In the genomic region with DNA sequence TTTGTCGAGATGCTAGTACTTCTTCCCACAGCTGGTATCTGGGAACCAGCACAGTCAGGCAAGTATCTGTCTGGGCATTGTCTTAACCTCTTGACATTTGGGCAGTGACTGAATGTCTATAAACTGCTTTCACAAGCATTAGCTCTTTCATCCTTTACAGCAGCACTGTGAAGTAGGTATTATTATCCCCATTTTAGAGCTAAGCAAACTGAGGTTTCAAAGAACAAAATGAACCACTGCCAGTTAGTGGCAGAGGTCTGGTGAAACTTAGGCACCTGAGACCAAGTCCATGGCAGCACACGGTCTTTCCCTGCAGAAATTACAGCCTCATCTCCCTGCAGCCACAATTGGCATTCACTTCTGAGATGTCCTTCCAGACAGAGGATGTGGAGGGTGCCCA, we compare ENCODE assay signal across 2 cellular contexts.
TF ChIP-seq lines count a peak whose summit lies in the region.

No MANE protein-coding gene starts in this region.

TF ChIP-seq in HCT116, 20 proteins besides CTCF, POLR2A, EP300 and RAD21:
- TF ChIP-seq ZBTB33 (IDR thresholded peaks at IDR 0.05; ENCODE audit: extremely low read depth, insufficient replicate concordance, low read length) (no peak), EGR1 (IDR thresholded peaks at IDR 0.05; ENCODE audit: low read depth) (no peak), ZNF274 (IDR thresholded peaks at IDR 0.05; ENCODE audit: low read depth, low read length) (no peak), SP1 (IDR thresholded peaks at IDR 0.05; ENCODE audit: low read depth) (no peak), JUND (IDR thresholded peaks at IDR 0.05) (no peak), EZH2phosphoT487 (IDR thresholded peaks at IDR 0.05; ENCODE audit: borderline replicate concordance) (no peak), SIN3A (IDR thresholded peaks at IDR 0.05; ENCODE audit: low read depth) (no peak), ELF1 (IDR thresholded peaks at IDR 0.05; ENCODE audit: borderline replicate concordance, low read depth) (no peak), YY1 (IDR thresholded peaks at IDR 0.05; ENCODE audit: extremely low read depth, insufficient replicate concordance, low read depth, low read length) (no peak), TCF7L2 (IDR thresholded peaks at IDR 0.05; ENCODE audit: borderline replicate concordance, extremely low read depth, insufficient read depth, insufficient read length) (no peak), REST (IDR thresholded peaks at IDR 0.05; ENCODE audit: low read depth) (no peak), SRF (IDR thresholded peaks at IDR 0.05; ENCODE audit: low read depth) (no peak), ZFX (IDR thresholded peaks at IDR 0.05) (no peak)
- TF ChIP-seq, protein P1, sequence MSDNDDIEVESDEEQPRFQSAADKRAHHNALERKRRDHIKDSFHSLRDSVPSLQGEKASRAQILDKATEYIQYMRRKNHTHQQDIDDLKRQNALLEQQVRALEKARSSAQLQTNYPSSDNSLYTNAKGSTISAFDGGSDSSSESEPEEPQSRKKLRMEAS (IDR thresholded peaks at IDR 0.05), result no peak

TF ChIP-seq in H1, 55 proteins besides CTCF, POLR2A, EP300 and RAD21:
- TF ChIP-seq POU5F1 (IDR thresholded peaks at IDR 0.05; ENCODE audit: low read depth, low read length), result no peak
- no peak for TF ChIP-seq CBX5 (IDR thresholded peaks at IDR 0.05; ENCODE audit: low read depth, low read length)
- no peak for TF ChIP-seq SP4 (IDR thresholded peaks at IDR 0.05; ENCODE audit: low read length)
- 0 out of 2 replicates have a peak, but pooled peaks have one; percentile 55 for TF ChIP-seq KDM1A (IDR thresholded peaks at IDR 0.05; ENCODE audit: borderline replicate concordance, low read length)
- TF ChIP-seq SP2 (IDR thresholded peaks at IDR 0.05; ENCODE audit: low read length), result no peak
- no peak for TF ChIP-seq GTF2F1 (IDR thresholded peaks at IDR 0.05; ENCODE audit: borderline replicate concordance, low read depth, low read length)
